13 cellular contexts compared by ENCODE assay signal in the genomic region with DNA sequence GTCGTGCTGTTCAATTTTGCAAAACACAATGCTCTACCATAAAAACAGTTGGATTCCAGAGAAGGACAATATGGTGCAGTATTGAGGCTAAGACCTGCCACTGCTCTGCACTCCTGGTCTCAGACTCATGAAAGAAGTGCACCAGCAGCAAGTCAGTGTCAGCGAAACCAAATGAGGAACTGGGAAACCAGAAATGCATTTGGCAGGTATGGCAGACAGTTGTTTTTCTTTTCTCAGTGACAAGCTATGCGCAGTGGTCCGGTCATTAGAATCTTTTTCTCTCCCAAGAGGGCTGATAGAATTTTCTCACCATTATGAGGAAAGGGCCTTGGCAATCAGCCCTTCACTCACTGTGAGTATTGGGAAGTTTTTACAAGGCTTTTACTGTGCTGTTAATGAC.
DNase-seq lines count a peak whose midpoint lies in the region; ATAC-seq and TF ChIP-seq lines count a peak whose summit lies in the region.
"Had no signal": no experiment of that assay in that cellular context is flagged by ENCODE, and none has a peak within 500 bp of the region (broad histone marks: within the 10 kb centered on the region; RNA-seq: fewer than 3 reads in every experiment).

No MANE protein-coding gene starts in this region.

- no peaks in the 10 kb centered on the region for H3K36me3 ChIP-seq in testis (ENCODE audit: low read depth, missing control alignments)

- intact Hi-C loops in testis (cut with DNase I; ENCODE audit: low total_unique reads), result no loop called here

- peak; percentile 98 for ATAC-seq in GM18861 (IDR thresholded peaks at IDR 0.05; ENCODE audit: unreplicated experiment)
- peak; percentile 99 for ATAC-seq in GM21529 (IDR thresholded peaks at IDR 0.05; ENCODE audit: unreplicated experiment)
- peak; percentile 98 for ATAC-seq in HG03159 (IDR thresholded peaks at IDR 0.05; ENCODE audit: unreplicated experiment)
- ATAC-seq: activated T-helper 17 cell treated with anti-CD3 and anti-CD28 coated beads, Interleukin-2, amount 50 U/mL, for 72 hours had no signal

- H3K9me3 ChIP-seq in testis, result no peaks in the 10 kb centered on the region

- DNase-seq in astrocyte of the hippocampus (ENCODE audit: low read depth, low spot score) (peak; percentile 3), testis (no peak), DMS79 treated with DMSO at 0.1 percent for 48 hours (lab: John Stamatoyannopoulos, UW) (no peak), NCI-H446 (lab: John Stamatoyannopoulos, UW) (no peak)
- DNase-seq in activated naive CD4-positive, alpha-beta T cell treated with Interleukin-2 at 50 U/mL for 16 hours, result no peak
- DNase-seq: cortex of kidney, DMS153, NCI-H446 treated with DMSO at 0.1 percent for 48 hours, T-helper 9 cell had no signal

- WGBS in testis, 2 donors, result 76 to 77% methylated on average over 4 of the region's 4 CpGs

- TF ChIP-seq CTCF in testis (IDR thresholded peaks at IDR 0.05), result no peak

- H3K4me1 ChIP-seq in testis, result no peaks in the 10 kb centered on the region

- H3K27me3 ChIP-seq in testis, result no peaks in the 10 kb centered on the region

- H3K27ac ChIP-seq in testis, result no peak overlapping the region

- no peak overlapping the region for H3K4me3 ChIP-seq in testis

- TF ChIP-seq POLR2A in testis (IDR thresholded peaks at IDR 0.05), result no peak
